Comparison of ENCODE assay signal across 15 cellular contexts in genomic region chr13:23348270-23349126, GRCh38.
DNase-seq lines count a peak whose midpoint lies in the region; ATAC-seq and TF ChIP-seq lines count a peak whose summit lies in the region.
"Had no signal": no experiment of that assay in that cellular context is flagged by ENCODE, and none has a peak within 500 bp of the region (broad histone marks: within the 10 kb centered on the region; RNA-seq: fewer than 3 reads in every experiment).

No MANE protein-coding gene starts in this region.

- DNase-seq in HT-29 (ENCODE audit: low spot score) (peak; percentile 22), foreskin keratinocyte (no peak), putamen (ENCODE audit: low spot score) (peak; percentile 46), kidney glomerular epithelial cell (lab: John Stamatoyannopoulos, UW) (no peak), NCI-H1694 treated with DMSO at 0.1 percent for 48 hours (lab: John Stamatoyannopoulos, UW) (no peak)
- DNase-seq: activated CD4-positive, alpha-beta memory T cell treated with anti-CD3 and anti-CD28 coated beads for 36 hours; GF-D8; MM.1S; nucleus accumbens; stimulated activated CD4-positive, alpha-beta T cell treated with anti-CD3 and anti-CD28 coated beads, Interleukin-12 subunit alpha, Interleukin-12 subunit beta, amount 100 ng/mL, for 4 hours; T1000; testis had no signal

- TF ChIP-seq CTCF in VCaP (conservative IDR thresholded peaks at IDR 0.05) = 0 out of 2 replicates have a peak, but pooled peaks have one; percentile 8
- peak; percentile 18 for TF ChIP-seq CTCF in foreskin keratinocyte (conservative IDR thresholded peaks at IDR 0.05)

- no peaks in the 10 kb centered on the region for H3K4me1 ChIP-seq in foreskin keratinocyte
- H3K4me1 ChIP-seq: breast epithelium had no signal

- no peak for ATAC-seq in foreskin keratinocyte
- no peak for ATAC-seq in GM18861 (IDR thresholded peaks at IDR 0.05; ENCODE audit: unreplicated experiment)

- H3K27ac ChIP-seq in VCaP = no peak overlapping the region
- H3K27ac ChIP-seq in foreskin keratinocyte = no peak overlapping the region
- H3K27ac ChIP-seq: testis had no signal

- H3K27me3 ChIP-seq in foreskin keratinocyte = no peaks in the 10 kb centered on the region
- H3K27me3 ChIP-seq: breast epithelium, testis had no signal

Comparison
In these comparisons a context has a peak if more than half of its experiments do, and no peak if none do; other contexts are left out.
1. DNase-seq: peak in HT-29 (single experiment) and putamen (single experiment); none in foreskin keratinocyte (0 of 2), kidney glomerular epithelial cell (single experiment) and NCI-H1694 treated with DMSO at 0.1 percent for 48 hours (single experiment).